Comparison of ENCODE assay signal across 16 cellular contexts in genomic region chr20:63226020-63226943, GRCh38. TPM values are rescaled to one million over a fixed set of nuclear protein-coding genes. Genes with fewer than 3 reads are reported as not detected.
"Had no signal": no experiment of that assay in that cellular context is flagged by ENCODE, and none has a peak within 500 bp of the region (broad histone marks: within the 10 kb centered on the region; RNA-seq: fewer than 3 reads in every experiment).

No MANE protein-coding gene starts in this region.

- DNase-seq: activated naive CD4-positive, alpha-beta T cell treated with anti-CD3 and anti-CD28 coated beads, Interleukin-2, amount 50 U/mL, for 16 hours; adrenal gland; caudate nucleus; colonic mucosa; foreskin melanocyte; midbrain had no signal

- H3K4me2 ChIP-seq: neural progenitor cell had no signal

- H3K4me3 ChIP-seq: adrenal gland, colonic mucosa, heart left ventricle, neural progenitor cell, tibial nerve had no signal

- H3K27ac ChIP-seq: adrenal gland, colonic mucosa, heart left ventricle, neural progenitor cell, parathyroid adenoma, tibial nerve had no signal

- H3K36me3 Mint-ChIP-seq: neural progenitor cell; stimulated activated effector memory CD8-positive, alpha-beta T cell treated with anti-CD3 and anti-CD28 coated beads, Interleukin-12 subunit alpha, Interleukin-12 subunit beta, amount 100 ng/mL, for 72 hours had no signal

- H3K36me3 ChIP-seq: adrenal gland, colonic mucosa, heart left ventricle, neural progenitor cell, tibial nerve had no signal

- H3K4me3 Mint-ChIP-seq: stimulated activated effector memory CD8-positive, alpha-beta T cell treated with anti-CD3 and anti-CD28 coated beads, Interleukin-12 subunit alpha, Interleukin-12 subunit beta, amount 100 ng/mL, for 72 hours; T-helper 1 cell treated with Interleukin-12 subunit alpha and Interleukin-12 subunit beta and Interleukin-4 antibody, amounts not matched to agents 30 μg/mL and 1 μg/mL, for 36 hours had no signal

- H3K9ac ChIP-seq: neural progenitor cell, parathyroid adenoma had no signal

- H3K27ac Mint-ChIP-seq: stimulated activated effector memory CD8-positive, alpha-beta T cell treated with anti-CD3 and anti-CD28 coated beads, Interleukin-12 subunit alpha, Interleukin-12 subunit beta, amount 100 ng/mL, for 72 hours; T-helper 1 cell treated with Interleukin-12 subunit alpha and Interleukin-12 subunit beta and Interleukin-4 antibody, amounts not matched to agents 30 μg/mL and 1 μg/mL, for 36 hours had no signal

- H3K79me2 ChIP-seq: parathyroid adenoma had no signal

- H3K4me1 ChIP-seq: colonic mucosa, parathyroid adenoma had no signal

- H3K27me3 ChIP-seq: adrenal gland, colonic mucosa, neural progenitor cell had no signal

- H2AFZ ChIP-seq: neural progenitor cell, parathyroid adenoma had no signal

- H3K9me3 Mint-ChIP-seq: neural progenitor cell; stimulated activated effector memory CD8-positive, alpha-beta T cell treated with anti-CD3 and anti-CD28 coated beads, Interleukin-12 subunit alpha, Interleukin-12 subunit beta, amount 100 ng/mL, for 72 hours; T-helper 1 cell treated with Interleukin-12 subunit alpha and Interleukin-12 subunit beta and Interleukin-4 antibody, amounts not matched to agents 30 μg/mL and 1 μg/mL, for 36 hours had no signal

- FAIRE-seq: endothelial cell of umbilical vein, keratinocyte had no signal

- H3K9me3 ChIP-seq: adrenal gland, colonic mucosa, heart left ventricle, tibial nerve had no signal

- ATAC-seq: activated CD4-positive, CD25-positive, alpha-beta regulatory T cell treated with anti-CD3 and anti-CD28 coated beads, Interleukin-2, amount 50 U/mL, for 24 hours; heart left ventricle; stimulated activated effector memory CD8-positive, alpha-beta T cell treated with anti-CD3 and anti-CD28 coated beads, Interleukin-12 subunit alpha, Interleukin-12 subunit beta, amount 100 ng/mL, for 72 hours had no signal

RNA-seq across cellular contexts. Expression of gene BIRC7, which starts 9.4 kb away (rescaled TPM):
- total RNA-seq: colonic mucosa, endothelial cell of umbilical vein, skeletal muscle tissue had no signal
- polyA plus RNA-seq: endothelial cell of umbilical vein, heart left ventricle, keratinocyte had no signal

RNA-seq across cellular contexts. Expression of gene NKAIN4, which starts 28.0 kb away (rescaled TPM):
- total RNA-seq: endothelial cell of umbilical vein, heart left ventricle had no signal
- polyA plus RNA-seq: heart left ventricle, keratinocyte had no signal
